1 cellular context compared by ENCODE assay signal in genomic region chr3:133797396-133798105, GRCh38.
TF ChIP-seq lines count a peak whose summit lies in the region.

No MANE protein-coding gene starts in this region.

TF ChIP-seq in GM23338, 12 proteins besides CTCF, POLR2A, EP300 and RAD21:
- TF ChIP-seq ZNF114 (CRISPR knock-in tag; IDR thresholded peaks at IDR 0.05): no peak
- TF ChIP-seq REST (IDR thresholded peaks at IDR 0.05; ENCODE audit: unreplicated experiment): no peak
- TF ChIP-seq, protein P1, sequence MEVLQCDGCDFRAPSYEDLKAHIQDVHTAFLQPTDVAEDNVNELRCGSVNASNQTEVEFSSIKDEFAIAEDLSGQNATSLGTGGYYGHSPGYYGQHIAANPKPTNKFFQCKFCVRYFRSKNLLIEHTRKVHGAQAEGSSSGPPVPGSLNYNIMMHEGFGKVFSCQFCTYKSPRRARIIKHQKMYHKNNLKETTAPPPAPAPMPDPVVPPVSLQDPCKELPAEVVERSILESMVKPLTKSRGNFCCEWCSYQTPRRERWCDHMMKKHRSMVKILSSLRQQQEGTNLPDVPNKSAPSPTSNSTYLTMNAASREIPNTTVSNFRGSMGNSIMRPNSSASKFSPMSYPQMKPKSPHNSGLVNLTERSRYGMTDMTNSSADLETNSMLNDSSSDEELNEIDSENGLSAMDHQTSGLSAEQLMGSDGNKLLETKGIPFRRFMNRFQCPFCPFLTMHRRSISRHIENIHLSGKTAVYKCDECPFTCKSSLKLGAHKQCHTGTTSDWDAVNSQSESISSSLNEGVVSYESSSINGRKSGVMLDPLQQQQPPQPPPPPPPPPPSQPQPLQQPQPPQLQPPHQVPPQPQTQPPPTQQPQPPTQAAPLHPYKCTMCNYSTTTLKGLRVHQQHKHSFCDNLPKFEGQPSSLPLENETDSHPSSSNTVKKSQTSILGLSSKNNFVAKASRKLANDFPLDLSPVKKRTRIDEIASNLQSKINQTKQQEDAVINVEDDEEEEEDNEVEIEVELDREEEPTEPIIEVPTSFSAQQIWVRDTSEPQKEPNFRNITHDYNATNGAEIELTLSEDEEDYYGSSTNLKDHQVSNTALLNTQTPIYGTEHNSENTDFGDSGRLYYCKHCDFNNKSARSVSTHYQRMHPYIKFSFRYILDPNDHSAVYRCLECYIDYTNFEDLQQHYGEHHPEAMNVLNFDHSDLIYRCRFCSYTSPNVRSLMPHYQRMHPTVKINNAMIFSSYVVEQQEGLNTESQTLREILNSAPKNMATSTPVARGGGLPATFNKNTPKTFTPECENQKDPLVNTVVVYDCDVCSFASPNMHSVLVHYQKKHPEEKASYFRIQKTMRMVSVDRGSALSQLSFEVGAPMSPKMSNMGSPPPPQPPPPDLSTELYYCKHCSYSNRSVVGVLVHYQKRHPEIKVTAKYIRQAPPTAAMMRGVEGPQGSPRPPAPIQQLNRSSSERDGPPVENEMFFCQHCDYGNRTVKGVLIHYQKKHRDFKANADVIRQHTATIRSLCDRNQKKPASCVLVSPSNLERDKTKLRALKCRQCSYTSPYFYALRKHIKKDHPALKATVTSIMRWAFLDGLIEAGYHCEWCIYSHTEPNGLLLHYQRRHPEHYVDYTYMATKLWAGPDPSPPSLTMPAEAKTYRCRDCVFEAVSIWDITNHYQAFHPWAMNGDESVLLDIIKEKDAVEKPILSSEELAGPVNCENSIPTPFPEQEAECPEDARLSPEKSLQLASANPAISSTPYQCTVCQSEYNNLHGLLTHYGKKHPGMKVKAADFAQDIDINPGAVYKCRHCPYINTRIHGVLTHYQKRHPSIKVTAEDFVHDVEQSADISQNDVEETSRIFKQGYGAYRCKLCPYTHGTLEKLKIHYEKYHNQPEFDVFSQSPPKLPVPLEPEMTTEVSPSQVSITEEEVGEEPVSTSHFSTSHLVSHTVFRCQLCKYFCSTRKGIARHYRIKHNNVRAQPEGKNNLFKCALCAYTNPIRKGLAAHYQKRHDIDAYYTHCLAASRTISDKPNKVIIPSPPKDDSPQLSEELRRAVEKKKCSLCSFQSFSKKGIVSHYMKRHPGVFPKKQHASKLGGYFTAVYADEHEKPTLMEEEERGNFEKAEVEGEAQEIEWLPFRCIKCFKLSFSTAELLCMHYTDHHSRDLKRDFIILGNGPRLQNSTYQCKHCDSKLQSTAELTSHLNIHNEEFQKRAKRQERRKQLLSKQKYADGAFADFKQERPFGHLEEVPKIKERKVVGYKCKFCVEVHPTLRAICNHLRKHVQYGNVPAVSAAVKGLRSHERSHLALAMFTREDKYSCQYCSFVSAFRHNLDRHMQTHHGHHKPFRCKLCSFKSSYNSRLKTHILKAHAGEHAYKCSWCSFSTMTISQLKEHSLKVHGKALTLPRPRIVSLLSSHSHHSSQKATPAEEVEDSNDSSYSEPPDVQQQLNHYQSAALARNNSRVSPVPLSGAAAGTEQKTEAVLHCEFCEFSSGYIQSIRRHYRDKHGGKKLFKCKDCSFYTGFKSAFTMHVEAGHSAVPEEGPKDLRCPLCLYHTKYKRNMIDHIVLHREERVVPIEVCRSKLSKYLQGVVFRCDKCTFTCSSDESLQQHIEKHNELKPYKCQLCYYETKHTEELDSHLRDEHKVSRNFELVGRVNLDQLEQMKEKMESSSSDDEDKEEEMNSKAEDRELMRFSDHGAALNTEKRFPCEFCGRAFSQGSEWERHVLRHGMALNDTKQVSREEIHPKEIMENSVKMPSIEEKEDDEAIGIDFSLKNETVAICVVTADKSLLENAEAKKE (CRISPR knock-in tag; IDR thresholded peaks at IDR 0.05): no peak
- TF ChIP-seq EZH2phosphoT487 (IDR thresholded peaks at IDR 0.05; ENCODE audit: unreplicated experiment): no peak
- TF ChIP-seq POLR2AphosphoS5 (IDR thresholded peaks at IDR 0.05; ENCODE audit: low read depth): no peak
- TF ChIP-seq, protein P2, sequence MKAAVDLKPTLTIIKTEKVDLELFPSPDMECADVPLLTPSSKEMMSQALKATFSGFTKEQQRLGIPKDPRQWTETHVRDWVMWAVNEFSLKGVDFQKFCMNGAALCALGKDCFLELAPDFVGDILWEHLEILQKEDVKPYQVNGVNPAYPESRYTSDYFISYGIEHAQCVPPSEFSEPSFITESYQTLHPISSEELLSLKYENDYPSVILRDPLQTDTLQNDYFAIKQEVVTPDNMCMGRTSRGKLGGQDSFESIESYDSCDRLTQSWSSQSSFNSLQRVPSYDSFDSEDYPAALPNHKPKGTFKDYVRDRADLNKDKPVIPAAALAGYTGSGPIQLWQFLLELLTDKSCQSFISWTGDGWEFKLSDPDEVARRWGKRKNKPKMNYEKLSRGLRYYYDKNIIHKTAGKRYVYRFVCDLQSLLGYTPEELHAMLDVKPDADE (IDR thresholded peaks at IDR 0.05): no peak
- no peak for TF ChIP-seq ZNF331 (CRISPR knock-in tag; IDR thresholded peaks at IDR 0.05; ENCODE audit: low read depth)
- no peak for TF ChIP-seq CREB1 (CRISPR knock-in tag; IDR thresholded peaks at IDR 0.05; ENCODE audit: low read depth)
- TF ChIP-seq JUNB (IDR thresholded peaks at IDR 0.05; ENCODE audit: unreplicated experiment): no peak
- TF ChIP-seq STAT1 (IDR thresholded peaks at IDR 0.05; ENCODE audit: unreplicated experiment): no peak
- TF ChIP-seq NANOG (IDR thresholded peaks at IDR 0.05; ENCODE audit: borderline replicate concordance): no peak
- TF ChIP-seq EZH2 (IDR thresholded peaks at IDR 0.05; ENCODE audit: low read depth, unreplicated experiment): no peak
TF ChIP-seq in GM23338: peak in this region for 0.
